ENCODE assay signal across 8 cellular contexts in genomic region chr19:2624537-2625091, GRCh38.
A peak's percentile ranks its signal among the peaks of the same experiment; 100 is the strongest.
DNase-seq lines count a peak whose midpoint lies in the region; ATAC-seq and TF ChIP-seq lines count a peak whose summit lies in the region.

No MANE protein-coding gene starts in this region.

- peak overlapping the region; percentile 53 for H3K4me3 ChIP-seq in DOHH2 (ENCODE audit: low read length)
- no peak overlapping the region for H3K4me3 ChIP-seq in coronary artery

- no peak overlapping the region for H3K27ac Mint-ChIP-seq in nephron progenitor cell
- no peak overlapping the region for H3K27ac Mint-ChIP-seq in activated CD8-positive, alpha-beta memory T cell treated with anti-CD3 and anti-CD28 coated beads, Interleukin-2, amount 10 ng/mL, durations not matched to agents 7 days and 5 days

- TF ChIP-seq CTCF in DOHH2 (IDR thresholded peaks at IDR 0.05; ENCODE audit: low read depth, low read length, poor library complexity, severe bottlenecking): peak; percentile 4
- TF ChIP-seq CTCF in coronary artery (IDR thresholded peaks at IDR 0.05): no peak
- no peak for TF ChIP-seq CTCF in nephron progenitor cell (IDR thresholded peaks at IDR 0.05)

- no peak overlapping the region for H3K4me3 Mint-ChIP-seq in nephron progenitor cell
- H3K4me3 Mint-ChIP-seq in activated CD8-positive, alpha-beta memory T cell treated with anti-CD3 and anti-CD28 coated beads, Interleukin-2, amount 10 ng/mL, durations not matched to agents 7 days and 5 days: no peak overlapping the region

- peaks cover 22% of the 10 kb centered on the region for H3K27me3 Mint-ChIP-seq in nephron progenitor cell (ENCODE audit: low read depth, poor library complexity)
- H3K27me3 Mint-ChIP-seq in activated CD8-positive, alpha-beta memory T cell treated with anti-CD3 and anti-CD28 coated beads, Interleukin-2, amount 10 ng/mL, durations not matched to agents 7 days and 5 days: no peaks in the 10 kb centered on the region

- H3K27ac ChIP-seq in DOHH2 (ENCODE audit: low read depth, low read length): peak overlapping the region; percentile 92
- peak overlapping the region; percentile 11 to 60 for H3K27ac ChIP-seq in coronary artery

- no peaks in the 10 kb centered on the region for H3K9me2 ChIP-seq in DOHH2 (replicated peaks; ENCODE audit: control insufficient read depth, low read length)

- H3K27me3 ChIP-seq in DOHH2 (ENCODE audit: control insufficient read depth, low read length): no peaks in the 10 kb centered on the region

- no peak for ATAC-seq in activated CD8-positive, alpha-beta memory T cell treated with anti-CD3 and anti-CD28 coated beads, Interleukin-2, amount 10 ng/mL, durations not matched to agents 7 days and 5 days

- no peaks in the 10 kb centered on the region for H3K36me3 Mint-ChIP-seq in nephron progenitor cell (ENCODE audit: low read depth)
- H3K36me3 Mint-ChIP-seq in activated CD8-positive, alpha-beta memory T cell treated with anti-CD3 and anti-CD28 coated beads, Interleukin-2, amount 10 ng/mL, durations not matched to agents 7 days and 5 days: peaks cover 2% of the 10 kb centered on the region

- peaks cover 90% of the 10 kb centered on the region for H3K4me1 ChIP-seq in DOHH2 (ENCODE audit: control insufficient read depth, low read length)

- peaks cover 63% of the 10 kb centered on the region for H3K79me2 ChIP-seq in DOHH2 (ENCODE audit: control insufficient read depth, low read length)

- H3K9me3 Mint-ChIP-seq in nephron progenitor cell: peaks cover 21% of the 10 kb centered on the region
- H3K9me3 Mint-ChIP-seq in activated CD8-positive, alpha-beta memory T cell treated with anti-CD3 and anti-CD28 coated beads, Interleukin-2, amount 10 ng/mL, durations not matched to agents 7 days and 5 days (ENCODE audit: low read depth): peaks cover 8% of the 10 kb centered on the region

- peak; percentile 47 for DNase-seq in HuH-7.5 (ENCODE audit: low spot score)
- no peak for DNase-seq in coronary artery (ENCODE audit: low spot score)
- DNase-seq in nephron progenitor cell: peak; percentile 50
- no peak for DNase-seq in activated gamma-delta T cell (lab: John Stamatoyannopoulos, UW)
- no peak for DNase-seq in activated CD8-positive, alpha-beta memory T cell treated with anti-CD3 and anti-CD28 coated beads, Interleukin-2, amount 10 ng/mL, durations not matched to agents 7 days and 5 days
- no peak for DNase-seq in pons (ENCODE audit: low spot score)
- DNase-seq in globus pallidus (ENCODE audit: low spot score): no peak

- H3K4me2 ChIP-seq in DOHH2 (ENCODE audit: low read length): peak overlapping the region; percentile 72

- peaks cover 40% of the 10 kb centered on the region for H3K4me1 Mint-ChIP-seq in nephron progenitor cell
- peaks cover 51% of the 10 kb centered on the region for H3K4me1 Mint-ChIP-seq in activated CD8-positive, alpha-beta memory T cell treated with anti-CD3 and anti-CD28 coated beads, Interleukin-2, amount 10 ng/mL, durations not matched to agents 7 days and 5 days

- CTCF ChIA-PET in activated CD8-positive, alpha-beta memory T cell treated with anti-CD3 and anti-CD28 coated beads, Interleukin-2, amount 10 ng/mL, durations not matched to agents 7 days and 5 days (lab: Charles Lee): interaction anchor here (0.8 to 20.7 kb wide), 4 partner anchors 9 to 125 kb away, joined by 3 to 434 read pairs (median 6); no protein-coding TSS in a partner anchor

- H3F3A ChIP-seq in DOHH2 (ENCODE audit: control insufficient read depth, insufficient read depth): peaks cover 55% of the 10 kb centered on the region

- no peaks in the 10 kb centered on the region for H4K20me1 ChIP-seq in DOHH2 (ENCODE audit: control insufficient read depth, insufficient read depth, low read depth, low read length)

- peaks cover 16% of the 10 kb centered on the region for H3K9me3 ChIP-seq in DOHH2 (ENCODE audit: control insufficient read depth, insufficient read depth, low read length)

- H3K36me3 ChIP-seq in DOHH2 (ENCODE audit: control insufficient read depth, low read length): peaks cover 44% of the 10 kb centered on the region

Comparison
In these comparisons a context has a peak if more than half of its experiments do, and no peak if none do; other contexts are left out.
1. DNase-seq: peak in HuH-7.5 (single experiment) and nephron progenitor cell (single experiment); none in coronary artery (single experiment), activated gamma-delta T cell (single experiment), activated CD8-positive, alpha-beta memory T cell treated with anti-CD3 and anti-CD28 coated beads, Interleukin-2, amount 10 ng/mL, durations not matched to agents 7 days and 5 days (single experiment), pons (single experiment) and globus pallidus (single experiment).